In genomic region chr6:29528300-29528931, GRCh38 we compare ENCODE assay signal across 37 cellular contexts. TPM values are rescaled to one million over a fixed set of nuclear protein-coding genes. Genes with fewer than 3 reads are reported as not detected.
"Had no signal": no experiment of that assay in that cellular context is flagged by ENCODE, and none has a peak within 500 bp of the region (broad histone marks: within the 10 kb centered on the region; RNA-seq: fewer than 3 reads in every experiment).

No MANE protein-coding gene starts in this region.

- FAIRE-seq: islet of Langerhans had no signal

- DNase-seq: activated CD4-positive, alpha-beta T cell treated with anti-CD3 and anti-CD28 coated beads for 48 hours; activated CD4-positive, alpha-beta T cell treated with anti-CD3 and anti-CD28 coated beads, Interleukin-2, amount 50 U/mL, for 48 hours; activated CD8-positive, alpha-beta memory T cell treated with anti-CD3 and anti-CD28 coated beads for 24 hours; activated CD8-positive, alpha-beta memory T cell treated with anti-CD3 and anti-CD28 coated beads, Interleukin-2, amount 50 U/mL, for 4 hours; activated gamma-delta T cell treated with Interleukin-2 at 50 U/mL for 16 hours; activated naive CD4-positive, alpha-beta T cell treated with anti-CD3 and anti-CD28 coated beads, Interleukin-2, amount 50 U/mL, for 16 hours; activated T-cell treated with anti-CD3 and anti-CD28 coated beads, Interleukin-2, amount 50 U/mL, for 24 hours; anterior cingulate cortex; body of pancreas; cerebellar nuclear complex; colonic mucosa; effector CD8-positive, alpha-beta T cell; gastrocnemius medialis; glutamatergic neuron; left ventricle myocardium inferior; mammary epithelial cell; stimulated activated CD4-positive, alpha-beta T cell treated with anti-CD3 and anti-CD28 coated beads, Interleukin-12 subunit alpha, Interleukin-12 subunit beta, amount 100 ng/mL, for 4 hours; stimulated activated CD4-positive, alpha-beta T cell treated with anti-CD3 and anti-CD28 coated beads, Interleukin-4, amount 100 ng/mL, for 24 hours; substantia nigra; T-helper 17 cell; T1000; upper lobe of left lung; WERI-Rb-1 had no signal

- H3K27me3 ChIP-seq: body of pancreas, cardiac muscle cell, colonic mucosa, gastrocnemius medialis, upper lobe of left lung had no signal

- H3K4me3 ChIP-seq: body of pancreas, cardiac muscle cell, colonic mucosa, gastrocnemius medialis, left ventricle myocardium inferior, skin epidermis, upper lobe of left lung had no signal

- ATAC-seq: activated CD4-positive, CD25-positive, alpha-beta regulatory T cell treated with anti-CD3 and anti-CD28 coated beads, Interleukin-2, amount 50 U/mL, for 24 hours; activated T-helper 17 cell treated with anti-CD3 and anti-CD28 coated beads, Interleukin-2, amount 50 U/mL, for 72 hours; body of pancreas; gastrocnemius medialis; sciatic nerve; stimulated activated effector memory CD8-positive, alpha-beta T cell treated with anti-CD3 and anti-CD28 coated beads, Interleukin-12 subunit alpha, Interleukin-12 subunit beta, amount 100 ng/mL, for 72 hours; T-helper 17 cell had no signal

- H3K36me3 ChIP-seq: cardiac muscle cell, colonic mucosa, gastrocnemius medialis, left ventricle myocardium inferior, neutrophil, upper lobe of left lung, WERI-Rb-1 had no signal

RNA-seq across cellular contexts. Expression of gene UBD, which starts 31.1 kb away (rescaled TPM):
- total RNA-seq: cardiac muscle cell, left ventricle myocardium inferior, mammary epithelial cell, mucosa of gallbladder, osteocyte, T-helper 17 cell had no signal

RNA-seq across cellular contexts. Expression of gene MAS1L, which starts 40.7 kb away (rescaled TPM):
- total RNA-seq: activated T-helper 17 cell treated with anti-CD3 and anti-CD28 coated beads, Interleukin-2, amount 50 U/mL, for 72 hours; body of pancreas; cardiac muscle cell; dermis microvascular lymphatic vessel endothelial cell; epithelial cell of proximal tubule; gastrocnemius medialis; left ventricle myocardium inferior; mammary epithelial cell; osteocyte; progenitor cell of endocrine pancreas; renal cortical epithelial cell; T-helper 17 cell had no signal

RNA-seq across cellular contexts. Expression of gene OR2H2, which starts 56.5 kb away (rescaled TPM):
- total RNA-seq: activated T-helper 17 cell treated with anti-CD3 and anti-CD28 coated beads, Interleukin-2, amount 50 U/mL, for 72 hours; body of pancreas; cardiac muscle cell; colonic mucosa; dermis microvascular lymphatic vessel endothelial cell; epithelial cell of proximal tubule; gastrocnemius medialis; left ventricle myocardium inferior; mammary epithelial cell; mucosa of gallbladder; osteocyte; progenitor cell of endocrine pancreas; renal cortical epithelial cell; sciatic nerve; T-helper 17 cell; upper lobe of left lung had no signal
